15 cellular contexts compared by ENCODE assay signal in genomic region chr18:9193031-9193430, GRCh38. TPM values are rescaled to one million over a fixed set of nuclear protein-coding genes. Genes with fewer than 3 reads are reported as not detected.
DNase-seq lines count a peak whose midpoint lies in the region; ATAC-seq, FAIRE-seq and TF ChIP-seq lines count a peak whose summit lies in the region.
"Had no signal": no experiment of that assay in that cellular context is flagged by ENCODE, and none has a peak within 500 bp of the region (broad histone marks: within the 10 kb centered on the region; RNA-seq: fewer than 3 reads in every experiment).

No MANE protein-coding gene starts in this region.

- H3K36me3 ChIP-seq in GM12878 (ENCODE audit: control insufficient read depth in 2 of 2, insufficient read depth in 2 of 2, low read length in 1 of 2) (peaks cover 0 to 32% of the 10 kb centered on the region in 2 experiments; a peak in 3 of 4 replicates), endodermal cell (ENCODE audit: control insufficient read depth, insufficient read depth, low read length) (peaks cover 14% of the 10 kb centered on the region)

- H2AFZ ChIP-seq in GM12878 (ENCODE audit: control insufficient read depth, low read depth, low read length) = no peak overlapping the region
- H2AFZ ChIP-seq: GM23338 had no signal

- no peaks in the 10 kb centered on the region for H3K4me1 ChIP-seq in GM12878 (ENCODE audit: control insufficient read depth, insufficient read depth, low read length)
- no peaks in the 10 kb centered on the region for H3K4me1 ChIP-seq in endodermal cell (ENCODE audit: control insufficient read depth, insufficient read depth, low read length)
- H3K4me1 ChIP-seq: BLaER1 had no signal

- RAD21 ChIA-PET in GM12878 (lab: Charles Lee; ENCODE audit: unreplicated experiment) = no interaction called here

- peak; percentile 38 for FAIRE-seq in GM12878 (lab: Jason Lieb, UNC)

- no TSS peak for BruUV-seq in GM12878 (replicated peaks; lab: Mats Ljungman, UMichigan)

- no peaks in the 10 kb centered on the region for H4K20me1 ChIP-seq in GM12878 (ENCODE audit: control insufficient read depth, insufficient read depth)
- H4K20me1 ChIP-seq: BLaER1 had no signal

- H3K79me2 ChIP-seq in GM12878 (ENCODE audit: control insufficient read depth, insufficient read depth, low read length) = no peaks in the 10 kb centered on the region

- H3K4me3 ChIP-seq in GM12878 (no peak overlapping the region), endodermal cell (ENCODE audit: low read length) (no peak overlapping the region)
- H3K4me3 ChIP-seq: BLaER1, GM23338 had no signal

- no peak overlapping the region for H3K9ac ChIP-seq in GM12878 (ENCODE audit: control insufficient read depth, insufficient read depth, low read length)
- no peak overlapping the region for H3K9ac ChIP-seq in endodermal cell (ENCODE audit: extremely low read depth, low read length, poor library complexity, severe bottlenecking)
- H3K9ac ChIP-seq: BLaER1 had no signal

- H3K27me3 Mint-ChIP-seq in activated T-cell treated with anti-CD3 and anti-CD28 coated beads, Interleukin-2, amount 50 U/mL, for 72 hours (ENCODE audit: low read depth) = no peaks in the 10 kb centered on the region
- no peaks in the 10 kb centered on the region for H3K27me3 Mint-ChIP-seq in memory B cell
- no peaks in the 10 kb centered on the region for H3K27me3 Mint-ChIP-seq in stimulated activated memory B cell treated with anti-CD40 and anti-IgM and Interleukin-4, amounts not matched to agents 10 μg/mL and 1 μg/mL and 100 μg/mL, for 72 hours
- H3K27me3 Mint-ChIP-seq in endodermal cell (ENCODE audit: insufficient read depth) = no peaks in the 10 kb centered on the region

- H3K27ac Mint-ChIP-seq in activated T-cell treated with anti-CD3 and anti-CD28 coated beads, Interleukin-2, amount 50 U/mL, for 72 hours = peak overlapping the region; percentile 82
- peak overlapping the region; percentile 83 for H3K27ac Mint-ChIP-seq in memory B cell
- H3K27ac Mint-ChIP-seq in stimulated activated memory B cell treated with anti-CD40 and anti-IgM and Interleukin-4, amounts not matched to agents 10 μg/mL and 1 μg/mL and 100 μg/mL, for 72 hours = peak overlapping the region; percentile 50
- H3K27ac Mint-ChIP-seq in endodermal cell = no peak overlapping the region
- H3K27ac Mint-ChIP-seq: GM23338 had no signal

- H3K36me3 Mint-ChIP-seq in activated T-cell treated with anti-CD3 and anti-CD28 coated beads, Interleukin-2, amount 50 U/mL, for 72 hours (ENCODE audit: insufficient read depth in 2 of 2) = peaks cover 14 to 40% of the 10 kb centered on the region in 2 donors
- H3K36me3 Mint-ChIP-seq in memory B cell = peaks cover 30% of the 10 kb centered on the region
- peaks cover 54% of the 10 kb centered on the region for H3K36me3 Mint-ChIP-seq in stimulated activated memory B cell treated with anti-CD40 and anti-IgM and Interleukin-4, amounts not matched to agents 10 μg/mL and 1 μg/mL and 100 μg/mL, for 72 hours
- peaks cover 25% of the 10 kb centered on the region for H3K36me3 Mint-ChIP-seq in endodermal cell (ENCODE audit: low read depth)

- DNase-seq in activated T-cell treated with anti-CD3 and anti-CD28 coated beads, Interleukin-2, amount 50 U/mL, for 72 hours = no peak
- DNase-seq in activated T-cell treated with anti-CD3 and anti-CD28 coated beads for 4 hours (no peak), GM12878 (ENCODE audit: low read depth, low spot score) (no peak), memory B cell (ENCODE audit: low spot score in 2 of 2) (no peak), endodermal cell (no peak), cerebellar cortex (ENCODE audit: low spot score) (no peak)
- DNase-seq: 8988T, AML-193, DMS53, GF-D8, H9 had no signal

- TF ChIP-seq RAD21 in GM12878 (IDR thresholded peaks at IDR 0.05; ENCODE audit: insufficient read depth, low read depth, low read length) = no peak

- no peaks in the 10 kb centered on the region for H3K9me3 Mint-ChIP-seq in activated T-cell treated with anti-CD3 and anti-CD28 coated beads, Interleukin-2, amount 50 U/mL, for 72 hours
- H3K9me3 Mint-ChIP-seq in memory B cell (no peaks in the 10 kb centered on the region), endodermal cell (no peaks in the 10 kb centered on the region)
- no peaks in the 10 kb centered on the region for H3K9me3 Mint-ChIP-seq in stimulated activated memory B cell treated with anti-CD40 and anti-IgM and Interleukin-4, amounts not matched to agents 10 μg/mL and 1 μg/mL and 100 μg/mL, for 72 hours
- H3K9me3 Mint-ChIP-seq: GM23338, H9 had no signal

- CTCF ChIA-PET in GM12878 (lab: Yijun Ruan, JAX) = interaction anchor here (0.6 kb wide), 1 partner anchor 89 kb away, joined by 3 read pairs; no protein-coding TSS in a partner anchor

- intact Hi-C loops in GM12878 (cut with micrococcal nuclease; ENCODE audit: unreplicated experiment) = no loop called here

- no peaks in the 10 kb centered on the region for H3K27me3 ChIP-seq in GM12878 (replicated peaks in 1 of 2; ENCODE audit: control insufficient read depth in 2 of 2, insufficient read depth in 2 of 2, low read length in 1 of 2)
- no peaks in the 10 kb centered on the region for H3K27me3 ChIP-seq in endodermal cell (ENCODE audit: control insufficient read depth, insufficient read depth, low read length, poor library complexity, severe bottlenecking)
- H3K27me3 ChIP-seq: BLaER1 had no signal

- SMC1A ChIA-PET in GM12878 (lab: Charles Lee; ENCODE audit: uncharacterized antibody, unreplicated experiment) = interaction anchor here (0.7 to 1.9 kb wide), 3 partner anchors 9 to 13 kb away, joined by 3 to 6 read pairs (median 4); no protein-coding TSS in a partner anchor

- TF ChIP-seq CTCF in GM12878 (IDR thresholded peaks at IDR 0.05 in 2 of 3, conservative IDR thresholded peaks at IDR 0.05 in 1 of 3; ENCODE audit: control insufficient read depth in 2 of 3, extremely low read depth in 1 of 3, insufficient read depth in 1 of 3, low read depth in 3 of 3, low read length in 3 of 3) (no peak), endodermal cell (conservative IDR thresholded peaks at IDR 0.05) (no peak)

- H3K9me3 ChIP-seq in GM12878 (replicated peaks; ENCODE audit: control insufficient read depth, insufficient read depth, low read length) (no peaks in the 10 kb centered on the region), endodermal cell (ENCODE audit: control insufficient read depth, low read length) (no peaks in the 10 kb centered on the region)
- H3K9me3 ChIP-seq: BLaER1 had no signal

- TF ChIP-seq POLR2A in GM12878 (IDR thresholded peaks at IDR 0.05; ENCODE audit: low read depth, low read length) = no peak

- no peak overlapping the region for H3K4me3 Mint-ChIP-seq in activated T-cell treated with anti-CD3 and anti-CD28 coated beads, Interleukin-2, amount 50 U/mL, for 72 hours
- H3K4me3 Mint-ChIP-seq in memory B cell = no peak overlapping the region
- no peak overlapping the region for H3K4me3 Mint-ChIP-seq in stimulated activated memory B cell treated with anti-CD40 and anti-IgM and Interleukin-4, amounts not matched to agents 10 μg/mL and 1 μg/mL and 100 μg/mL, for 72 hours
- H3K4me3 Mint-ChIP-seq in endodermal cell = no peak overlapping the region
- H3K4me3 Mint-ChIP-seq: GM23338, H9 had no signal

- TF ChIP-seq EP300 in GM12878 (IDR thresholded peaks at IDR 0.05; ENCODE audit: borderline replicate concordance in 1 of 2, control insufficient read depth in 1 of 2, low read depth in 2 of 2, low read length in 2 of 2) = no peak

- WGBS in GM12878 (ENCODE audit: insufficient coverage, insufficient replicate concordance, low lambda C conversion rate, missing lambda C conversion rate) = 100% methylated on average over 2 of the region's 2 CpGs
- WGBS in endodermal cell (ENCODE audit: insufficient coverage in 1 of 2, insufficient read length in 1 of 2), 2 experiments = 75 to 94% methylated on average over 2 of the region's 2 CpGs

- H3K27ac ChIP-seq in GM12878 (ENCODE audit: control insufficient read depth, insufficient read depth) (no peak overlapping the region), endodermal cell (ENCODE audit: low read depth, low read length) (no peak overlapping the region)
- H3K27ac ChIP-seq: BLaER1 had no signal

- in situ Hi-C loops in GM12878 (cut with MboI) = no loop called here

- no peak for ATAC-seq in activated T-cell treated with anti-CD3 and anti-CD28 coated beads, Interleukin-2, amount 50 U/mL, for 72 hours (replicated peaks in 1 of 2)
- no peak for ATAC-seq in GM12878
- ATAC-seq in memory B cell (ENCODE audit: low read depth) = no peak
- ATAC-seq in stimulated activated memory B cell treated with anti-CD40 and anti-IgM and Interleukin-4, amounts not matched to agents 10 μg/mL and 1 μg/mL and 100 μg/mL, for 72 hours = no peak
- ATAC-seq in GM19397 (IDR thresholded peaks at IDR 0.05; ENCODE audit: unreplicated experiment) = no peak
- ATAC-seq: GM23338 had no signal

- no peak overlapping the region for H3K4me2 ChIP-seq in GM12878 (ENCODE audit: control insufficient read depth, insufficient read depth)
- H3K4me2 ChIP-seq: BLaER1, GM23338 had no signal

- H3K4me1 Mint-ChIP-seq in activated T-cell treated with anti-CD3 and anti-CD28 coated beads, Interleukin-2, amount 50 U/mL, for 72 hours (ENCODE audit: low read depth) = peaks cover 20% of the 10 kb centered on the region
- H3K4me1 Mint-ChIP-seq in memory B cell (peaks cover 16% of the 10 kb centered on the region), endodermal cell (peaks cover 8% of the 10 kb centered on the region)
- peaks cover 17% of the 10 kb centered on the region for H3K4me1 Mint-ChIP-seq in stimulated activated memory B cell treated with anti-CD40 and anti-IgM and Interleukin-4, amounts not matched to agents 10 μg/mL and 1 μg/mL and 100 μg/mL, for 72 hours

- POLR2A ChIA-PET in GM12878 (lab: Charles Lee) = interaction anchor here (0.6 to 0.7 kb wide), 2 partner anchors 25 to 46 kb away, joined by 3 read pairs; no protein-coding TSS in a partner anchor

RNA-seq across cellular contexts. Expression of gene ANKRD12, which starts 56.5 kb away (rescaled TPM):
- 100 to 1,000 TPM in 1 of 2 donors, 10 to 100 TPM in 1; 84.4 to 123 TPM for total RNA-seq in activated T-cell treated with anti-CD3 and anti-CD28 coated beads, Interleukin-2, amount 50 U/mL, for 72 hours
- 66.1 and 85.1 TPM in 2 replicates for total RNA-seq in GM12878 (2013; cell fraction: nucleolus; rRNA removed)
- total RNA-seq in GM12878 (2014; rRNA removed) = 18.6 and 22.1 TPM in 2 replicates
- total RNA-seq in GM12878 (2014; rRNA removed; fragmentation: Illumina TruSeq; extraction: Trizol) = 30.4 and 33.2 TPM in 2 replicates
- 30.6 and 34.4 TPM in 2 replicates for total RNA-seq in GM12878 (2021)
- 9.0 TPM for polyA plus RNA-seq in GM12878 (2011; ENCODE audit: low read depth)
- 11.5 and 18.3 TPM in 2 replicates for polyA plus RNA-seq in GM12878 (2011; rRNA removed)
- polyA plus RNA-seq in GM12878 (2011; cell fraction: cytosol; rRNA removed) = 2.4 and 3.1 TPM in 2 replicates
- polyA plus RNA-seq in GM12878 (2011; cell fraction: nucleus; rRNA removed) = 16.5 and 21.3 TPM in 2 replicates
- 20.4 and 26.0 TPM in 2 replicates for polyA plus RNA-seq in GM12878 (2012)
- polyA plus RNA-seq in GM12878 (2014; fragmentation: Illumina TruSeq; extraction: Trizol) = 20.2 and 23.9 TPM in 2 replicates
- 10 to 100 TPM; 20.0 to 20.3 TPM for polyA plus RNA-seq in GM12878 (2014; fragmentation: Nextera tagmentation; extraction: Ambion mirVana)
- polyA plus RNA-seq in GM12878 (2014; rRNA removed) = 5.9 and 7.3 TPM in 2 replicates
- 10 to 100 TPM; 40.9 to 45.7 TPM for polyA plus RNA-seq in GM12878 (2016; fragmentation: Nextera tagmentation; extraction: Ambion mirVana)
- polyA minus RNA-seq in GM12878 (2011; rRNA and poly(A)+ RNA removed) = 36.3 and 78.0 TPM in 2 replicates
- polyA minus RNA-seq in GM12878 (2011; cell fraction: cytosol; rRNA and poly(A)+ RNA removed) = 27.7 and 29.5 TPM in 2 replicates
- polyA minus RNA-seq in GM12878 (2011; cell fraction: nucleus; rRNA and poly(A)+ RNA removed) = 27.1 and 40.9 TPM in 2 replicates
- total RNA-seq in endodermal cell = 10 to 100 TPM; 36.0 to 41.6 TPM
- polyA plus RNA-seq in endodermal cell (2013, experiment 1 of 2) = 21.7 TPM
- polyA plus RNA-seq in endodermal cell (2013, experiment 2 of 2) = 21.8 TPM
